ENCODE assay signal across 9 cellular contexts in the genomic region with DNA sequence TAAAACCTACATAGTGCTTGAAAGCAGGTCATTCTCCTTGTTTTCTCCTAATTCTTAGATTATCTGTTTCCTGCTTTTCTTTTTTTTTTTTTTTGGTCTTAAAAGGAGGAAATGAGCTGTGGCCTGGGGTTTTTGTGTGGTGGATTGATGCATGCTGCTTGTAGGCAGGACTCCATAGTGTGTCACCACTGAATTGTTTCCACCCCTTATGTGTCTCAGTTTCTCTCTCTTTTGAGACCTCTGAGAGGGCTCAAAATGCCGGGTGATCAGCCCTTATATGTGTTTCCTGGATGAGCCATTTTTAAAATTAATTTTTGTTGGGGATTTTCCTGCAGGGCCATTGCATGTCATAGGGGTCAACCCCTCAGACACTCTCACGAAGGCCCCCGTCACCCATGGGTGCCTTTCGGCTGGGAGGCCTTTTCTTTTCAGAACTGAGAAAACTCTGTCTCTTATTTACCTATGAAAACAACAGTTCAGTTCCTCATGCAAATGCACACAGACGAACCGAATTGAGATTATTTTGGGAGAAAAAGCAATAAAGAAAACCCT. TPM values are rescaled to one million over a fixed set of nuclear protein-coding genes. Genes with fewer than 3 reads are reported as not detected.
A peak's percentile ranks its signal among the peaks of the same experiment; 100 is the strongest.
DNase-seq lines count a peak whose midpoint lies in the region; ATAC-seq and TF ChIP-seq lines count a peak whose summit lies in the region.
"Had no signal": no experiment of that assay in that cellular context is flagged by ENCODE, and none has a peak within 500 bp of the region (broad histone marks: within the 10 kb centered on the region; RNA-seq: fewer than 3 reads in every experiment).

No MANE protein-coding gene starts in this region.

- no peak for TF ChIP-seq POLR2A in heart left ventricle (IDR thresholded peaks at IDR 0.05)

- peaks cover 0 to 25% (median 0%) of the 10 kb centered on the region in 12 donors for H3K9me3 ChIP-seq in heart left ventricle

- WGBS in heart left ventricle, 4 donors, result 78 to 84% (median 83%) methylated on average over 6 of the region's 6 CpGs

- DNase-seq in GM13976 (ENCODE audit: low spot score), result peak; percentile 41
- no peak for DNase-seq in heart left ventricle
- no peak for DNase-seq in KG1 (lab: John Stamatoyannopoulos, UW)
- DNase-seq in HPDE6-E6E7 (ENCODE audit: extremely low spot score), result no peak
- DNase-seq in NCI-H345 treated with DMSO at 0.1 percent for 48 hours (lab: John Stamatoyannopoulos, UW; ENCODE audit: unreplicated experiment), result no peak

- intact Hi-C loops in heart left ventricle (cut with DNase I), result no loop called here

- H3K27ac Mint-ChIP-seq in activated T-helper 17 cell treated with anti-CD3 and anti-CD28 coated beads, Interleukin-2, amount 50 U/mL, for 72 hours, result peak overlapping the region; percentile 71

- no peaks in the 10 kb centered on the region for H3K9me3 Mint-ChIP-seq in activated T-helper 17 cell treated with anti-CD3 and anti-CD28 coated beads, Interleukin-2, amount 50 U/mL, for 72 hours

- H3K36me3 ChIP-seq in heart left ventricle, result no peaks in the 10 kb centered on the region

- no peaks in the 10 kb centered on the region for H3K27me3 ChIP-seq in heart left ventricle

- peak overlapping the region; percentile 61 for H3K4me3 Mint-ChIP-seq in activated T-helper 17 cell treated with anti-CD3 and anti-CD28 coated beads, Interleukin-2, amount 50 U/mL, for 72 hours
- H3K4me3 Mint-ChIP-seq: T-cell had no signal

- H3K27ac ChIP-seq in heart left ventricle, result no peak overlapping the region

- ATAC-seq in GM21360 (IDR thresholded peaks at IDR 0.05; ENCODE audit: unreplicated experiment) (peak; percentile 98), HG03354 (IDR thresholded peaks at IDR 0.05; ENCODE audit: poor library complexity, severe bottlenecking, unreplicated experiment) (peak; percentile 98), heart left ventricle (no peak)
- ATAC-seq in activated T-helper 17 cell treated with anti-CD3 and anti-CD28 coated beads, Interleukin-2, amount 50 U/mL, for 72 hours (replicated peaks), result peak; percentile 100

- no peaks in the 10 kb centered on the region for H3K27me3 Mint-ChIP-seq in activated T-helper 17 cell treated with anti-CD3 and anti-CD28 coated beads, Interleukin-2, amount 50 U/mL, for 72 hours
- H3K27me3 Mint-ChIP-seq: T-cell had no signal

- no peak overlapping the region for H3K4me3 ChIP-seq in heart left ventricle

- in situ Hi-C loops in GM13976 (cut with MboI; ENCODE audit: low sequenced_read_pairs, unreplicated experiment), result no loop called here

- H3K4me1 ChIP-seq in heart left ventricle, result peaks cover 0 to 5% (median 0%) of the 10 kb centered on the region in 12 donors

- TF ChIP-seq CTCF in GM13976 (IDR thresholded peaks at IDR 0.05; ENCODE audit: borderline replicate concordance, control extremely low read depth, extremely low read depth, insufficient read depth, missing control alignments) (no peak), heart left ventricle (IDR thresholded peaks at IDR 0.05) (no peak)

- H3K36me3 Mint-ChIP-seq in activated T-helper 17 cell treated with anti-CD3 and anti-CD28 coated beads, Interleukin-2, amount 50 U/mL, for 72 hours (ENCODE audit: low read depth), result no peaks in the 10 kb centered on the region
- H3K36me3 Mint-ChIP-seq: T-cell had no signal

- peaks cover 11% of the 10 kb centered on the region for H3K4me1 Mint-ChIP-seq in activated T-helper 17 cell treated with anti-CD3 and anti-CD28 coated beads, Interleukin-2, amount 50 U/mL, for 72 hours

RNA-seq across cellular contexts. Expression of a gene that starts 32.0 kb away (rescaled TPM):
- under 1 TPM; 0.04 to 0.26 TPM for total RNA-seq in activated T-helper 17 cell treated with anti-CD3 and anti-CD28 coated beads, Interleukin-2, amount 50 U/mL, for 72 hours
- total RNA-seq in heart left ventricle, result 10 to 100 TPM in 2 of 9 donors, 1 to 10 TPM in 7; 4.4 to 12.3 (median 6.4) TPM
- 1 to 10 TPM in 1 of 2 donors, under 1 TPM in 1; 0.72 to 2.7 TPM for polyA plus RNA-seq in heart left ventricle

Comparison
In these comparisons a context has a peak if more than half of its experiments do, and no peak if none do; other contexts are left out.
1. ATAC-seq: peak in GM21360 (single experiment), HG03354 (single experiment) and activated T-helper 17 cell treated with anti-CD3 and anti-CD28 coated beads, Interleukin-2, amount 50 U/mL, for 72 hours (single experiment); none in heart left ventricle (0 of 4).
2. RNA of a gene that starts 32.0 kb away (total RNA-seq): 4.4 to 12.3 TPM in heart left ventricle; 0.04 to 0.26 TPM in activated T-helper 17 cell treated with anti-CD3 and anti-CD28 coated beads, Interleukin-2, amount 50 U/mL, for 72 hours; every median in the first group is over 4 times any median in the second.